ENCODE assay signal across 8 cellular contexts in the genomic region with DNA sequence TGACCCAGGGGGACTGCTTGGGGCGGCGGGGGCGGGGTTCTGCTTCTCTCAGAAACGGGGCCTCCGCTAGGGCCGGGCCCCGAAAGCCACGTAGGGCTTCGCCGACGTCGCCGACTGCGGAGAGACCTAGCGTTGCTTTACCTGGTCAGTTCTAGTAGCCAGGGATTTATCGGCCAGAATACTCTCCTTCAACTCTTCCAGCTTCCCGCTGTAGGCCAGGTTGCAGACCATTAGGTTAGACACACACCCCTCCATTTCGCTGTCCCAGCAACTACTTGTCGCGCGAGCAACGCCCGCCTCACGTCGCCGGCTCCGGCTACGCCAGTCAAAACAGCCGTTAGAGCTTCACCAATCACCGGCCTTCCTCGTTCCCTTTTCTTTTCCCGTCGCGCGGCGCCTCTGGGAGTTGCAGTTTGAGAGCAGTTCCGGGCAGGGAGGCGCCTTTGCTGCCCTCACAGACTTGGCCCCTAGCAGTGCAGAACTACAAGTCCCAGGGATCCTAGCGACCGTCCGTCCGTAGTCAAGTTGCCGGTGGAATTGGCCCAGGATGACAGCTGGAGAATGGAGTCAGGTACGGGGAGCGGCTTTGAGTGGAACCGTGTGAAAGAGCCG. TPM values are rescaled to one million over a fixed set of nuclear protein-coding genes. Genes with fewer than 3 reads are reported as not detected.
DNase-seq lines count a peak whose midpoint lies in the region; ATAC-seq and TF ChIP-seq lines count a peak whose summit lies in the region.

Gene ATG4A, plus strand, starts transcription at position 513 of the 612 bp plus-strand sequence. Its CDS starts 49 bp downstream, at position 562.
Gene PSMD10, minus strand, starts transcription at position 277 of the 612 bp plus-strand sequence. Its CDS starts 22 bp downstream, at position 255.

- H3K9me3 Mint-ChIP-seq in activated naive CD4-positive, alpha-beta T cell treated with anti-CD3 and anti-CD28 coated beads, Interleukin-2, amount 10 ng/mL, durations not matched to agents 7 days and 5 days, result no peaks in the 10 kb centered on the region

- TF ChIP-seq EP300 in suprapubic skin (IDR thresholded peaks at IDR 0.05), result no peak

- H3K27me3 ChIP-seq in suprapubic skin, result no peaks in the 10 kb centered on the region

- H3K36me3 Mint-ChIP-seq in activated naive CD4-positive, alpha-beta T cell treated with anti-CD3 and anti-CD28 coated beads, Interleukin-2, amount 10 ng/mL, durations not matched to agents 7 days and 5 days, result peaks cover 3% of the 10 kb centered on the region

- H3K36me3 ChIP-seq in SK-N-MC (ENCODE audit: insufficient read depth, low read length), result peaks cover 7% of the 10 kb centered on the region; the same call in 1 of the 2 replicates
- H3K36me3 ChIP-seq in suprapubic skin, result peaks cover 5% of the 10 kb centered on the region

- H3K4me1 Mint-ChIP-seq in activated naive CD4-positive, alpha-beta T cell treated with anti-CD3 and anti-CD28 coated beads, Interleukin-2, amount 10 ng/mL, durations not matched to agents 7 days and 5 days, result peaks cover 26% of the 10 kb centered on the region

- no peaks in the 10 kb centered on the region for H3K27me3 Mint-ChIP-seq in activated naive CD4-positive, alpha-beta T cell treated with anti-CD3 and anti-CD28 coated beads, Interleukin-2, amount 10 ng/mL, durations not matched to agents 7 days and 5 days

- no peak within 1 kb of the TSS for H3K4me3 Mint-ChIP-seq in activated naive CD4-positive, alpha-beta T cell treated with anti-CD3 and anti-CD28 coated beads, Interleukin-2, amount 10 ng/mL, durations not matched to agents 7 days and 5 days

- H3K9me3 ChIP-seq in SK-N-MC (ENCODE audit: low read depth, low read length), result no peaks in the 10 kb centered on the region
- no peaks in the 10 kb centered on the region for H3K9me3 ChIP-seq in suprapubic skin

- no peak within 1 kb of the TSS for H3K27ac Mint-ChIP-seq in activated naive CD4-positive, alpha-beta T cell treated with anti-CD3 and anti-CD28 coated beads, Interleukin-2, amount 10 ng/mL, durations not matched to agents 7 days and 5 days

- DNase-seq in GM10266 (ENCODE audit: extremely low spot score), result peak; percentile 66
- peak; percentile 94 for DNase-seq in NCI-H1092 (lab: John Stamatoyannopoulos, UW)
- peak; percentile 51 for DNase-seq in SK-N-MC (ENCODE audit: low read depth, low spot score)
- peak; percentile 94 for DNase-seq in activated naive CD4-positive, alpha-beta T cell treated with anti-CD3 and anti-CD28 coated beads, Interleukin-2, amount 10 ng/mL, durations not matched to agents 7 days and 5 days
- DNase-seq in globus pallidus (ENCODE audit: low spot score), result peak; percentile 95
- peak; percentile 92 for DNase-seq in occipital lobe (lab: John Stamatoyannopoulos, UW)
- peak; percentile 94 for DNase-seq in suprapubic skin (ENCODE audit: low spot score in 2 of 2)

- WGBS in suprapubic skin, result 39% methylated on average over 35 of the region's 47 CpGs

- CTCF ChIA-PET in activated naive CD4-positive, alpha-beta T cell treated with anti-CD3 and anti-CD28 coated beads, Interleukin-2, amount 10 ng/mL, durations not matched to agents 7 days and 5 days (lab: Charles Lee), result interaction anchor here (0.6 kb wide), 1 partner anchor 9 kb away, joined by 3 read pairs; no protein-coding TSS in a partner anchor

- H3K27ac ChIP-seq in SK-N-MC, result peak within 1 kb of the TSS; percentile 34; the same call in 1 of the 2 replicates
- H3K27ac ChIP-seq in suprapubic skin, result peak within 1 kb of the TSS; percentile 87

- H3K4me1 ChIP-seq in suprapubic skin, result peaks cover 11% of the 10 kb centered on the region

- H3K4me3 ChIP-seq in SK-N-MC (peak within 1 kb of the TSS; percentile 80), suprapubic skin (peak within 1 kb of the TSS; percentile 62)

- TF ChIP-seq POLR2A in suprapubic skin (IDR thresholded peaks at IDR 0.05), result peak in 1 of 2 donors; percentile 37

- TF ChIP-seq CTCF in GM10266 (IDR thresholded peaks at IDR 0.05; ENCODE audit: control insufficient read depth, insufficient read depth, low read depth, missing control alignments) (no peak), suprapubic skin (IDR thresholded peaks at IDR 0.05) (no peak)

- peak; percentile 93 for ATAC-seq in HG02623 (IDR thresholded peaks at IDR 0.05; ENCODE audit: unreplicated experiment)

- H3K9ac ChIP-seq in SK-N-MC (ENCODE audit: insufficient read length), result peak within 1 kb of the TSS; percentile 83

RNA-seq across cellular contexts. Expression of gene ATG4A, which starts in this region (rescaled TPM):
- total RNA-seq in occipital lobe (8.4 TPM), suprapubic skin (10 to 100 TPM in 3 of 4 donors, 1 to 10 TPM in 1; 9.6 to 14.1 (median 12.7) TPM)

RNA-seq across cellular contexts. Expression of gene PSMD10, which starts in this region (rescaled TPM):
- 78.8 TPM for total RNA-seq in occipital lobe
- 10 to 100 TPM; 28.6 to 42.0 (median 38.0) TPM for total RNA-seq in suprapubic skin

Comparison
In these comparisons a context has a peak if more than half of its experiments do, and no peak if none do; other contexts are left out.
1. Peak in every context shown above with its lines: DNase-seq, ATAC-seq, H3K4me3 ChIP-seq and H3K27ac ChIP-seq.